ENCODE assay signal across 2 cellular contexts in genomic region chr20:1863296-1863695, GRCh38.
TF ChIP-seq lines count a peak whose summit lies in the region.

No MANE protein-coding gene starts in this region.

TF ChIP-seq in A549, 52 proteins besides CTCF, POLR2A, EP300 and RAD21:
- TF ChIP-seq, protein P1, sequence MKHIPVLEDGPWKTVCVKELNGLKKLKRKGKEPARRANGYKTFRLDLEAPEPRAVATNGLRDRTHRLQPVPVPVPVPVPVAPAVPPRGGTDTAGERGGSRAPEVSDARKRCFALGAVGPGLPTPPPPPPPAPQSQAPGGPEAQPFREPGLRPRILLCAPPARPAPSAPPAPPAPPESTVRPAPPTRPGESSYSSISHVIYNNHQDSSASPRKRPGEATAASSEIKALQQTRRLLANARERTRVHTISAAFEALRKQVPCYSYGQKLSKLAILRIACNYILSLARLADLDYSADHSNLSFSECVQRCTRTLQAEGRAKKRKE (CRISPR knock-in tag; IDR thresholded peaks at IDR 0.05; ENCODE audit: low read depth): no peak
- TF ChIP-seq, protein P2, sequence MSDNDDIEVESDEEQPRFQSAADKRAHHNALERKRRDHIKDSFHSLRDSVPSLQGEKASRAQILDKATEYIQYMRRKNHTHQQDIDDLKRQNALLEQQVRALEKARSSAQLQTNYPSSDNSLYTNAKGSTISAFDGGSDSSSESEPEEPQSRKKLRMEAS (IDR thresholded peaks at IDR 0.05): no peak
- TF ChIP-seq BHLHE40 (IDR thresholded peaks at IDR 0.05; ENCODE audit: low read depth, low read length) (peak; percentile 11; the same call in 1 of the 2 replicates), FOSL2 (IDR thresholded peaks at IDR 0.05) (no peak), FOSL2 (CRISPR knock-in tag; IDR thresholded peaks at IDR 0.05) (peak; percentile 81), CBX8 (IDR thresholded peaks at IDR 0.05) (no peak)

TF ChIP-seq in K562, 482 proteins besides CTCF, POLR2A, EP300 and RAD21:
- TF ChIP-seq BHLHE40 (IDR thresholded peaks at IDR 0.05; ENCODE audit: low read length) (peak; percentile 29; the same call in 1 of the 2 replicates), JUNB (CRISPR knock-in tag; conservative IDR thresholded peaks at IDR 0.05) (peak; percentile 71), JUND (IDR thresholded peaks at IDR 0.05; ENCODE audit: borderline replicate concordance, low read depth, low read length) (peak; percentile 75; the same call in 1 of the 2 replicates), JUND (tag; IDR thresholded peaks at IDR 0.05; ENCODE audit: borderline replicate concordance, low read depth, low read length) (peak; percentile 73; the same call in 2 of the 3 replicates), ZNF384 (IDR thresholded peaks at IDR 0.05; ENCODE audit: low read depth, low read length) (no peak), ZEB2 (IDR thresholded peaks at IDR 0.05) (no peak), FOSL1 (tag; conservative IDR thresholded peaks at IDR 0.05) (peak; percentile 51)
- TF ChIP-seq, protein P3, sequence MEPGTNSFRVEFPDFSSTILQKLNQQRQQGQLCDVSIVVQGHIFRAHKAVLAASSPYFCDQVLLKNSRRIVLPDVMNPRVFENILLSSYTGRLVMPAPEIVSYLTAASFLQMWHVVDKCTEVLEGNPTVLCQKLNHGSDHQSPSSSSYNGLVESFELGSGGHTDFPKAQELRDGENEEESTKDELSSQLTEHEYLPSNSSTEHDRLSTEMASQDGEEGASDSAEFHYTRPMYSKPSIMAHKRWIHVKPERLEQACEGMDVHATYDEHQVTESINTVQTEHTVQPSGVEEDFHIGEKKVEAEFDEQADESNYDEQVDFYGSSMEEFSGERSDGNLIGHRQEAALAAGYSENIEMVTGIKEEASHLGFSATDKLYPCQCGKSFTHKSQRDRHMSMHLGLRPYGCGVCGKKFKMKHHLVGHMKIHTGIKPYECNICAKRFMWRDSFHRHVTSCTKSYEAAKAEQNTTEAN (CRISPR knock-in tag; IDR thresholded peaks at IDR 0.05): no peak
- TF ChIP-seq, protein P4, sequence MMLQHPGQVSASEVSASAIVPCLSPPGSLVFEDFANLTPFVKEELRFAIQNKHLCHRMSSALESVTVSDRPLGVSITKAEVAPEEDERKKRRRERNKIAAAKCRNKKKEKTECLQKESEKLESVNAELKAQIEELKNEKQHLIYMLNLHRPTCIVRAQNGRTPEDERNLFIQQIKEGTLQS (IDR thresholded peaks at IDR 0.05): peak; percentile 74
- TF ChIP-seq, protein P4 (CRISPR knock-in tag; conservative IDR thresholded peaks at IDR 0.05): no peak
TF ChIP-seq in K562: peak in this region for 5.
